21 cellular contexts compared by ENCODE assay signal in the genomic region with DNA sequence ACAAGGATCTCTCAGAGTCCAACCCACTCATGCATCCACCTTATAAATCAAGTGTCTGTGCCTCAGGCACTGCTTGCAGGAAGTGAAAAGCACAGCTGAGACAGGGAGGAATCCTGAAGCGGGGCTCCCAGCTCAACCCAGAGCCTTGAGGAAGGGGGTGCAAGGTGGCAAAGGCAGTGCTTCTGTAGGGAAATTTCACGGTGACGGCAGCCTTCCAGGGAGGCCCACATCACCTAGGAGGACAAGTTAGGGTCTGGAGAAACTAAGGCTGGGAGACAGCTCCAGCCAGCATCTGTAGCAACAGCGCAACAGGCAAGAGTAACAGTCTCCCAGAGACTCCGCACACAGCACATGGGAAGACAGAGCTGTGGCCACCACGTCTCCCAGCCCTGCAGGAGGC. TPM values are rescaled to one million over a fixed set of nuclear protein-coding genes. Genes with fewer than 3 reads are reported as not detected.
"Had no signal": no experiment of that assay in that cellular context is flagged by ENCODE, and none has a peak within 500 bp of the region (broad histone marks: within the 10 kb centered on the region; RNA-seq: fewer than 3 reads in every experiment).

No MANE protein-coding gene starts in this region.

- H3K4me2 ChIP-seq: neural progenitor cell had no signal

- H3K9me3 ChIP-seq: esophagus muscularis mucosa, mucosa of descending colon, tibial artery, uterus had no signal

- H3K4me1 Mint-ChIP-seq: brain, neural progenitor cell had no signal

- H3K4me3 ChIP-seq: esophagus muscularis mucosa, mucosa of descending colon, neural progenitor cell, tibial artery, uterus had no signal

- H3K4me1 ChIP-seq: esophagus muscularis mucosa, tibial artery, uterus had no signal

- H3K36me3 Mint-ChIP-seq: activated naive CD4-positive, alpha-beta T cell treated with anti-CD3 and anti-CD28 coated beads, Interleukin-2, amount 50 U/mL, for 72 hours; brain; neural progenitor cell; WTC11 had no signal

- H3K27me3 ChIP-seq: neural progenitor cell, uterus had no signal

- DNase-seq: caudate nucleus; effector memory CD8-positive, alpha-beta T cell; hippocampal formation; mesenchymal stem cell; mucosa of descending colon; stimulated activated CD4-positive, alpha-beta T cell treated with anti-CD3 and anti-CD28 coated beads, Interleukin-12 subunit alpha, Interleukin-12 subunit beta, amount 100 ng/mL, for 4 hours; stimulated activated CD4-positive, alpha-beta T cell treated with anti-CD3 and anti-CD28 coated beads, Interleukin-4, amount 100 ng/mL, for 4 hours; T-helper 1 cell; T-helper 9 cell; tibial artery; uterus had no signal

- H3K27ac Mint-ChIP-seq: activated naive CD4-positive, alpha-beta T cell treated with anti-CD3 and anti-CD28 coated beads, Interleukin-2, amount 50 U/mL, for 72 hours; brain; effector memory CD8-positive, alpha-beta T cell; neural progenitor cell; progenitor cell of endocrine pancreas; stimulated activated naive CD8-positive, alpha-beta T cell treated with anti-CD3 and anti-CD28 coated beads, Interleukin-15, Interleukin-2, amounts not matched to agents 100 ng/mL and 50 ng/mL, for 24 hours; WTC11 had no signal

- H3K4me3 Mint-ChIP-seq: brain; effector memory CD8-positive, alpha-beta T cell; neural progenitor cell; stimulated activated naive CD8-positive, alpha-beta T cell treated with anti-CD3 and anti-CD28 coated beads, Interleukin-15, Interleukin-2, amounts not matched to agents 100 ng/mL and 50 ng/mL, for 24 hours; WTC11 had no signal

- ATAC-seq: activated naive CD4-positive, alpha-beta T cell treated with anti-CD3 and anti-CD28 coated beads, Interleukin-2, amount 50 U/mL, for 72 hours; effector memory CD8-positive, alpha-beta T cell; mucosa of descending colon; WTC11 had no signal

- H3K9ac ChIP-seq: neural progenitor cell had no signal

- H3K36me3 ChIP-seq: esophagus muscularis mucosa, neural progenitor cell, tibial artery, uterus had no signal

- H2AFZ ChIP-seq: neural progenitor cell had no signal

- H3K27ac ChIP-seq: esophagus muscularis mucosa, neural progenitor cell, tibial artery, uterus had no signal

- H3K9me3 Mint-ChIP-seq: activated naive CD4-positive, alpha-beta T cell treated with anti-CD3 and anti-CD28 coated beads, Interleukin-2, amount 50 U/mL, for 72 hours; brain; effector memory CD8-positive, alpha-beta T cell; neural progenitor cell; stimulated activated naive CD8-positive, alpha-beta T cell treated with anti-CD3 and anti-CD28 coated beads, Interleukin-15, Interleukin-2, amounts not matched to agents 100 ng/mL and 50 ng/mL, for 24 hours; WTC11 had no signal

RNA-seq across cellular contexts. Expression of a gene that starts 2.7 kb away (rescaled TPM):
- total RNA-seq: activated naive CD4-positive, alpha-beta T cell treated with anti-CD3 and anti-CD28 coated beads, Interleukin-2, amount 50 U/mL, for 72 hours; dermis microvascular lymphatic vessel endothelial cell; frontal cortex; osteoblast had no signal

RNA-seq across cellular contexts. Expression of a gene that starts 54.5 kb away (rescaled TPM):
- total RNA-seq: activated naive CD4-positive, alpha-beta T cell treated with anti-CD3 and anti-CD28 coated beads, Interleukin-2, amount 50 U/mL, for 72 hours; dermis microvascular lymphatic vessel endothelial cell; osteoblast had no signal

RNA-seq across cellular contexts. Expression of a gene that starts 54.9 kb away (rescaled TPM):
- total RNA-seq: activated naive CD4-positive, alpha-beta T cell treated with anti-CD3 and anti-CD28 coated beads, Interleukin-2, amount 50 U/mL, for 72 hours; dermis microvascular lymphatic vessel endothelial cell had no signal
